ENCODE assay signal across 11 cellular contexts in genomic region chr17:81404557-81405165, GRCh38. TPM values are rescaled to one million over a fixed set of nuclear protein-coding genes. Genes with fewer than 3 reads are reported as not detected.
DNase-seq lines count a peak whose midpoint lies in the region; ATAC-seq and TF ChIP-seq lines count a peak whose summit lies in the region.
"Had no signal": no experiment of that assay in that cellular context is flagged by ENCODE, and none has a peak within 500 bp of the region (broad histone marks: within the 10 kb centered on the region; RNA-seq: fewer than 3 reads in every experiment).

No MANE protein-coding gene starts in this region.

- H3K27me3 ChIP-seq in breast epithelium (no peaks in the 10 kb centered on the region), vagina (no peaks in the 10 kb centered on the region)

- DNase-seq in breast epithelium (ENCODE audit: low spot score in 2 of 2) (no peak), MCF 10A (ENCODE audit: unreplicated experiment) (no peak), coronary artery (ENCODE audit: low spot score) (no peak), mucosa of descending colon (no peak), vagina (ENCODE audit: extremely low spot score in 2 of 2) (no peak), epidermal melanocyte (ENCODE audit: insufficient read length, low spot score) (no peak), cerebellar nuclear complex (lab: John Stamatoyannopoulos, UW) (no peak)
- no peak for DNase-seq in activated T-cell treated with anti-CD3 and anti-CD28 coated beads, Interleukin-2, amount 50 U/mL, for 1 hour
- DNase-seq: NCI-H1436 treated with DMSO at 0.1 percent for 48 hours had no signal

- no peaks in the 10 kb centered on the region for H3K27me3 Mint-ChIP-seq in MCF 10A (ENCODE audit: insufficient read depth, unreplicated experiment)

- no peaks in the 10 kb centered on the region for H3K9me3 Mint-ChIP-seq in MCF 10A (ENCODE audit: unreplicated experiment)
- H3K9me3 Mint-ChIP-seq: stimulated activated memory B cell treated with anti-CD40 and anti-IgM and Interleukin-4, amounts not matched to agents 10 μg/mL and 1 μg/mL and 100 μg/mL, for 72 hours had no signal

- H3K4me3 ChIP-seq in breast epithelium (no peak overlapping the region), coronary artery (peak overlapping the region; percentile 68), mucosa of descending colon (no peak overlapping the region), vagina (peak overlapping the region in 1 of 2 donors; percentile 1)

- intact Hi-C loops in breast epithelium (cut with DNase I; ENCODE audit: low total_unique reads): no loop called here
- intact Hi-C loops in MCF 10A (cut with micrococcal nuclease): no loop called here
- intact Hi-C loops in mucosa of descending colon (cut with DNase I, micrococcal nuclease): no loop called here
- intact Hi-C loops in vagina (cut with DNase I): loop anchor here (2.0 kb wide), 1 partner anchor 18 kb away; no protein-coding TSS in a partner anchor

- H3K36me3 ChIP-seq in breast epithelium: no peaks in the 10 kb centered on the region
- H3K36me3 ChIP-seq in mucosa of descending colon (ENCODE audit: low read depth): no peaks in the 10 kb centered on the region
- H3K36me3 ChIP-seq in vagina: no peaks in the 10 kb centered on the region

- no peak overlapping the region for H3K27ac Mint-ChIP-seq in MCF 10A (ENCODE audit: low read depth, unreplicated experiment)
- H3K27ac Mint-ChIP-seq: B cell; stimulated activated memory B cell treated with anti-CD40 and anti-IgM and Interleukin-4, amounts not matched to agents 10 μg/mL and 1 μg/mL and 100 μg/mL, for 72 hours had no signal

- peaks cover 5% of the 10 kb centered on the region for H3K4me1 Mint-ChIP-seq in MCF 10A (ENCODE audit: insufficient read depth, unreplicated experiment)

- CTCF ChIA-PET in MCF 10A (lab: Yijun Ruan, JAX): interaction anchor here (0.7 to 1.0 kb wide), 2 partner anchors 80 to 95 kb away, joined by 3 to 5 read pairs; no protein-coding TSS in a partner anchor

- no peaks in the 10 kb centered on the region for H3K36me3 Mint-ChIP-seq in MCF 10A (ENCODE audit: insufficient read depth, unreplicated experiment)
- H3K36me3 Mint-ChIP-seq: stimulated activated memory B cell treated with anti-CD40 and anti-IgM and Interleukin-4, amounts not matched to agents 10 μg/mL and 1 μg/mL and 100 μg/mL, for 72 hours had no signal

- peak; percentile 49 for ATAC-seq in mucosa of descending colon
- ATAC-seq: stimulated activated memory B cell treated with anti-CD40 and anti-IgM and Interleukin-4, amounts not matched to agents 10 μg/mL and 1 μg/mL and 100 μg/mL, for 72 hours had no signal

- H3K27ac ChIP-seq in breast epithelium (peak overlapping the region; percentile 29 to 73), coronary artery (peak overlapping the region; percentile 95 to 97), vagina (peak overlapping the region; percentile 55)

- BruUV-seq in MCF 10A (replicated peaks; lab: Mats Ljungman, UMichigan): no TSS peak

- POLR2A ChIA-PET in MCF 10A (lab: Yijun Ruan, JAX): interaction anchor here (1.9 kb wide), 1 partner anchor 9 kb away, joined by 10 read pairs; the partner anchor contains the start of gene BAHCC1

- H3K9me3 ChIP-seq in breast epithelium: no peaks in the 10 kb centered on the region
- H3K9me3 ChIP-seq in mucosa of descending colon: no peaks in the 10 kb centered on the region
- H3K9me3 ChIP-seq in vagina: no peaks in the 10 kb centered on the region

- H3K4me3 Mint-ChIP-seq in MCF 10A (ENCODE audit: unreplicated experiment): no peak overlapping the region
- H3K4me3 Mint-ChIP-seq: B cell; stimulated activated memory B cell treated with anti-CD40 and anti-IgM and Interleukin-4, amounts not matched to agents 10 μg/mL and 1 μg/mL and 100 μg/mL, for 72 hours had no signal

- H3K4me1 ChIP-seq in breast epithelium (peaks cover 6 to 9% of the 10 kb centered on the region in 2 donors), mucosa of descending colon (ENCODE audit: low read depth) (peaks cover 17% of the 10 kb centered on the region), vagina (peaks cover 71% of the 10 kb centered on the region)

- TF ChIP-seq CTCF in breast epithelium (IDR thresholded peaks at IDR 0.05) (no peak), MCF 10A (IDR thresholded peaks at IDR 0.05; ENCODE audit: unreplicated experiment) (no peak), coronary artery (IDR thresholded peaks at IDR 0.05) (no peak), mucosa of descending colon (IDR thresholded peaks at IDR 0.05) (no peak), vagina (IDR thresholded peaks at IDR 0.05) (no peak)

- TF ChIP-seq POLR2A in breast epithelium (IDR thresholded peaks at IDR 0.05): no peak
- TF ChIP-seq POLR2A in vagina (IDR thresholded peaks at IDR 0.05): no peak

RNA-seq across cellular contexts. Expression of gene BAHCC1, which starts 9.4 kb away (rescaled TPM):
- total RNA-seq in breast epithelium: 10 to 100 TPM in 2 of 3 donors, 1 to 10 TPM in 1; 7.4 to 17.0 (median 11.7) TPM
- 7.4 and 9.2 TPM in 2 replicates for total RNA-seq in MCF 10A (2022)
- total RNA-seq in mucosa of descending colon: 10 to 100 TPM; 14.0 to 27.4 (median 16.5) TPM
- total RNA-seq in vagina: 9.1 TPM
